Comparison of ENCODE assay signal across 13 cellular contexts in genomic region chr4:184322328-184323025, GRCh38.
DNase-seq lines count a peak whose midpoint lies in the region; ATAC-seq lines count a peak whose summit lies in the region.
"Had no signal": no experiment of that assay in that cellular context is flagged by ENCODE, and none has a peak within 500 bp of the region (broad histone marks: within the 10 kb centered on the region; RNA-seq: fewer than 3 reads in every experiment).

No MANE protein-coding gene starts in this region.

- H3K4me1 Mint-ChIP-seq in CD4-positive, CD25-positive, alpha-beta regulatory T cell = peaks cover 4 to 9% (median 5%) of the 10 kb centered on the region in 4 donors
- peaks cover 11% of the 10 kb centered on the region for H3K4me1 Mint-ChIP-seq in activated T-helper 17 cell treated with anti-CD3 and anti-CD28 coated beads, Interleukin-2, amount 50 U/mL, for 72 hours

- H3K36me3 ChIP-seq in CD4-positive, CD25-positive, alpha-beta regulatory T cell (ENCODE audit: control insufficient read depth, insufficient read depth, low read length) = no peaks in the 10 kb centered on the region
- H3K36me3 ChIP-seq: BLaER1 had no signal

- H3K36me3 Mint-ChIP-seq in CD4-positive, CD25-positive, alpha-beta regulatory T cell = no peaks in the 10 kb centered on the region
- no peaks in the 10 kb centered on the region for H3K36me3 Mint-ChIP-seq in activated T-helper 17 cell treated with anti-CD3 and anti-CD28 coated beads, Interleukin-2, amount 50 U/mL, for 72 hours (ENCODE audit: low read depth)

- H3K27ac Mint-ChIP-seq in CD4-positive, CD25-positive, alpha-beta regulatory T cell = peak overlapping the region in 2 of 3 donors; percentile 38 to 84
- H3K27ac Mint-ChIP-seq in activated T-helper 17 cell treated with anti-CD3 and anti-CD28 coated beads, Interleukin-2, amount 50 U/mL, for 72 hours = peak overlapping the region; percentile 28

- H3K9me3 Mint-ChIP-seq in CD4-positive, CD25-positive, alpha-beta regulatory T cell = no peaks in the 10 kb centered on the region
- H3K9me3 Mint-ChIP-seq in activated T-helper 17 cell treated with anti-CD3 and anti-CD28 coated beads, Interleukin-2, amount 50 U/mL, for 72 hours = no peaks in the 10 kb centered on the region

- no peaks in the 10 kb centered on the region for H3K27me3 Mint-ChIP-seq in CD4-positive, CD25-positive, alpha-beta regulatory T cell
- H3K27me3 Mint-ChIP-seq in activated T-helper 17 cell treated with anti-CD3 and anti-CD28 coated beads, Interleukin-2, amount 50 U/mL, for 72 hours = peaks cover 3% of the 10 kb centered on the region

- peaks cover 3% of the 10 kb centered on the region for H3K4me1 ChIP-seq in CD4-positive, CD25-positive, alpha-beta regulatory T cell (ENCODE audit: control insufficient read depth, insufficient read depth, low read length, poor library complexity, severe bottlenecking)
- H3K4me1 ChIP-seq: BLaER1 had no signal

- no peaks in the 10 kb centered on the region for H3K27me3 ChIP-seq in CD4-positive, CD25-positive, alpha-beta regulatory T cell (ENCODE audit: control insufficient read depth, insufficient read depth, low read length)
- H3K27me3 ChIP-seq: BLaER1 had no signal

- ATAC-seq in CD4-positive, CD25-positive, alpha-beta regulatory T cell (ENCODE audit: low read depth in 2 of 2) = no peak
- no peak for ATAC-seq in activated T-helper 17 cell treated with anti-CD3 and anti-CD28 coated beads, Interleukin-2, amount 50 U/mL, for 72 hours (replicated peaks)
- no peak for ATAC-seq in HG03457 (IDR thresholded peaks at IDR 0.05; ENCODE audit: unreplicated experiment)

- no peak overlapping the region for H3K4me3 Mint-ChIP-seq in CD4-positive, CD25-positive, alpha-beta regulatory T cell
- H3K4me3 Mint-ChIP-seq in activated T-helper 17 cell treated with anti-CD3 and anti-CD28 coated beads, Interleukin-2, amount 50 U/mL, for 72 hours = no peak overlapping the region

- H3K4me3 ChIP-seq in CD4-positive, CD25-positive, alpha-beta regulatory T cell (ENCODE audit: low read depth, low read length) = no peak overlapping the region
- H3K4me3 ChIP-seq: BLaER1 had no signal

- no peaks in the 10 kb centered on the region for H3K9me3 ChIP-seq in CD4-positive, CD25-positive, alpha-beta regulatory T cell (ENCODE audit: control insufficient read depth in 2 of 2, low read length in 2 of 2)
- H3K9me3 ChIP-seq: BLaER1 had no signal

- H3K27ac ChIP-seq in CD4-positive, CD25-positive, alpha-beta regulatory T cell (ENCODE audit: insufficient read depth, low read length, poor library complexity, severe bottlenecking) = no peak overlapping the region
- H3K27ac ChIP-seq: BLaER1 had no signal

- no peak for DNase-seq in CD4-positive, CD25-positive, alpha-beta regulatory T cell
- DNase-seq in HT1080 (ENCODE audit: low read depth) = peak; percentile 33
- DNase-seq in kidney tubule cell (ENCODE audit: low spot score) = peak; percentile 70
- no peak for DNase-seq in dermis blood vessel endothelial cell
- no peak for DNase-seq in C1 segment of cervical spinal cord (lab: John Stamatoyannopoulos, UW)
- DNase-seq: Karpas-422, MV-4-11, NCI-H1436 treated with DMSO at 0.1 percent for 48 hours, NCI-H2081, NCI-H524 had no signal

Comparison
In these comparisons a context has a peak if more than half of its experiments do, and no peak if none do; other contexts are left out.
1. DNase-seq: peak in HT1080 (single experiment) and kidney tubule cell (single experiment); none in CD4-positive, CD25-positive, alpha-beta regulatory T cell (0 of 3), dermis blood vessel endothelial cell (single experiment) and C1 segment of cervical spinal cord (0 of 14).